Comparison of ENCODE assay signal across 29 cellular contexts in the genomic region with DNA sequence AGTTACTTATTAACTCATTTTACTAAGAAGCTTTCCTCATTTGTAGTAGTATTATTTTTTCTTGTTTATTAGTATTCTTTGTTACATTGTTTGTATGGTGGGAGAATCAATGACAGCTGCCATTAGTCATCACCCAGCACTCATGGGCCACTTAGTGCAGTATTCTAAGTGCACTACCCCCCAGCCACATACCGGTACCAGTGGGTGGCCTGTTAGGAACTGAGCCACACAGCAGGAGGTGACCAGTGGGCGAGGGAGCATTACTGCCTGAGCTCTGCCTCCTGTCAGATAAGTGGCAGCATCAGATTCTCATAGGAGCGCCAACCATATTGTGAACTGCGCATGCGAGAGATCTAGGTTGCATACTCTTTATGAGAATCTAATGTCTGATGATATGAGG. TPM values are rescaled to one million over a fixed set of nuclear protein-coding genes. Genes with fewer than 3 reads are reported as not detected.
DNase-seq lines count a peak whose midpoint lies in the region; ATAC-seq and TF ChIP-seq lines count a peak whose summit lies in the region.
"Had no signal": no experiment of that assay in that cellular context is flagged by ENCODE, and none has a peak within 500 bp of the region (broad histone marks: within the 10 kb centered on the region; RNA-seq: fewer than 3 reads in every experiment).

No MANE protein-coding gene starts in this region.

- H3K36me3 Mint-ChIP-seq in naive thymus-derived CD4-positive, alpha-beta T cell = peaks cover 4 to 45% (median 24%) of the 10 kb centered on the region in 5 donors

- H4K20me1 ChIP-seq in Karpas-422 (ENCODE audit: insufficient read depth, low read depth, low read length) = no peaks in the 10 kb centered on the region
- H4K20me1 ChIP-seq: BLaER1 had no signal

- H3K27me3 ChIP-seq in naive thymus-derived CD4-positive, alpha-beta T cell (ENCODE audit: control insufficient read depth in 2 of 2, insufficient read depth in 2 of 2, low read length in 2 of 2) = no peaks in the 10 kb centered on the region
- no peaks in the 10 kb centered on the region for H3K27me3 ChIP-seq in Karpas-422 (ENCODE audit: low read length)
- H3K27me3 ChIP-seq: BLaER1, heart left ventricle, neutrophil, upper lobe of right lung had no signal

- CTCF ChIA-PET in naive thymus-derived CD4-positive, alpha-beta T cell (lab: Charles Lee) = no interaction called here

- no peaks in the 10 kb centered on the region for H3K27me3 Mint-ChIP-seq in naive thymus-derived CD4-positive, alpha-beta T cell
- H3K27me3 Mint-ChIP-seq: activated naive CD4-positive, alpha-beta T cell treated with anti-CD3 and anti-CD28 coated beads, Interleukin-2, amount 50 U/mL, for 24 hours had no signal

- H3K27ac Mint-ChIP-seq in naive thymus-derived CD4-positive, alpha-beta T cell = no peak overlapping the region
- H3K27ac Mint-ChIP-seq: activated T-cell treated with anti-CD3 and anti-CD28 coated beads, Interleukin-2, amount 50 U/mL, for 72 hours; immature natural killer cell; T-helper 2 cell treated with Interferon-gamma antibody and Interleukin-4, amounts not matched to agents 5 μg/mL and 100 μg/mL, for 36 hours had no signal

- no peaks in the 10 kb centered on the region for H3K9me3 Mint-ChIP-seq in naive thymus-derived CD4-positive, alpha-beta T cell
- H3K9me3 Mint-ChIP-seq: activated naive CD4-positive, alpha-beta T cell treated with anti-CD3 and anti-CD28 coated beads, Interleukin-2, amount 50 U/mL, for 24 hours; activated T-cell treated with anti-CD3 and anti-CD28 coated beads, Interleukin-2, amount 50 U/mL, for 72 hours; immature natural killer cell; T-helper 2 cell treated with Interferon-gamma antibody and Interleukin-4, amounts not matched to agents 5 μg/mL and 100 μg/mL, for 36 hours had no signal

- no peak overlapping the region for H3K4me3 Mint-ChIP-seq in naive thymus-derived CD4-positive, alpha-beta T cell
- H3K4me3 Mint-ChIP-seq: activated naive CD4-positive, alpha-beta T cell treated with anti-CD3 and anti-CD28 coated beads, Interleukin-2, amount 50 U/mL, for 24 hours; activated T-cell treated with anti-CD3 and anti-CD28 coated beads, Interleukin-2, amount 50 U/mL, for 72 hours; immature natural killer cell; T-helper 2 cell treated with Interferon-gamma antibody and Interleukin-4, amounts not matched to agents 5 μg/mL and 100 μg/mL, for 36 hours had no signal

- H3K9me2 ChIP-seq in Karpas-422 (replicated peaks; ENCODE audit: insufficient read depth, low read length) = no peaks in the 10 kb centered on the region

- H3K9me3 ChIP-seq in naive thymus-derived CD4-positive, alpha-beta T cell (ENCODE audit: control insufficient read depth in 2 of 3, low read length in 3 of 3) = no peaks in the 10 kb centered on the region
- no peaks in the 10 kb centered on the region for H3K9me3 ChIP-seq in Karpas-422 (ENCODE audit: low read length)
- H3K9me3 ChIP-seq: BLaER1, heart left ventricle, mucosa of descending colon, neutrophil, prostate gland, upper lobe of right lung had no signal

- no peak overlapping the region for H3K9ac ChIP-seq in Karpas-422 (ENCODE audit: low read length)
- H3K9ac ChIP-seq: BLaER1 had no signal

- no peaks in the 10 kb centered on the region for H3K4me1 ChIP-seq in naive thymus-derived CD4-positive, alpha-beta T cell (ENCODE audit: control insufficient read depth in 2 of 2, insufficient read depth in 2 of 2, low read length in 2 of 2)
- no peaks in the 10 kb centered on the region for H3K4me1 ChIP-seq in Karpas-422 (ENCODE audit: low read length)
- H3K4me1 ChIP-seq: BLaER1, heart left ventricle, prostate gland, upper lobe of right lung had no signal

- TF ChIP-seq CTCF in choroid plexus epithelial cell (conservative IDR thresholded peaks at IDR 0.05; ENCODE audit: low read depth, low read length) = no peak

- no peak overlapping the region for H3K4me2 ChIP-seq in Karpas-422 (ENCODE audit: low read depth, low read length, poor library complexity, severe bottlenecking)
- H3K4me2 ChIP-seq: BLaER1 had no signal

- no peaks in the 10 kb centered on the region for H3K79me2 ChIP-seq in Karpas-422 (ENCODE audit: low read length)

- POLR2A ChIA-PET in naive thymus-derived CD4-positive, alpha-beta T cell (lab: Charles Lee) = no interaction called here

- H3K4me1 Mint-ChIP-seq in naive thymus-derived CD4-positive, alpha-beta T cell = peaks cover 0 to 2% (median 0%) of the 10 kb centered on the region in 7 donors
- H3K4me1 Mint-ChIP-seq: activated naive CD4-positive, alpha-beta T cell treated with anti-CD3 and anti-CD28 coated beads, Interleukin-2, amount 50 U/mL, for 24 hours; immature natural killer cell had no signal

- peak; percentile 24 for ATAC-seq in naive thymus-derived CD4-positive, alpha-beta T cell
- ATAC-seq in GM18861 (IDR thresholded peaks at IDR 0.05; ENCODE audit: unreplicated experiment) = no peak
- no peak for ATAC-seq in GM18858 (IDR thresholded peaks at IDR 0.05; ENCODE audit: unreplicated experiment)
- ATAC-seq: activated CD4-positive, CD25-positive, alpha-beta regulatory T cell treated with anti-CD3 and anti-CD28 coated beads, Interleukin-2, amount 50 U/mL, for 24 hours; activated T-cell treated with anti-CD3 and anti-CD28 coated beads, Interleukin-2, amount 50 U/mL, for 72 hours; heart left ventricle; left ventricle myocardium superior; mucosa of descending colon; upper lobe of right lung had no signal

- peaks cover 0 to 50% (median 16%) of the 10 kb centered on the region in 3 experiments for H3K36me3 ChIP-seq in naive thymus-derived CD4-positive, alpha-beta T cell (ENCODE audit: control insufficient read depth in 2 of 3, insufficient read depth in 3 of 3, low read length in 3 of 3)
- H3K36me3 ChIP-seq in Karpas-422 (ENCODE audit: insufficient read depth, low read length) = peaks cover 14% of the 10 kb centered on the region
- H3K36me3 ChIP-seq: prostate gland had no signal

- peak; percentile 4 for DNase-seq in NCI-H146 (lab: John Stamatoyannopoulos, UW)
- DNase-seq in NCI-H146 treated with DMSO at 0.1 percent for 48 hours (lab: John Stamatoyannopoulos, UW; ENCODE audit: unreplicated experiment) = no peak
- DNase-seq in NCI-H69 (lab: John Stamatoyannopoulos, UW) = peak; percentile 10
- peak; percentile 64 for DNase-seq in choroid plexus epithelial cell (ENCODE audit: low read depth)
- no peak for DNase-seq in naive thymus-derived CD4-positive, alpha-beta T cell
- DNase-seq in Karpas-422 = no peak
- DNase-seq: 8988T; activated T-cell treated with anti-CD3 and anti-CD28 coated beads, Interleukin-2, amount 50 U/mL, for 72 hours; anterior cingulate cortex; Calu3; central memory CD4-positive, alpha-beta T cell; heart left ventricle; immature natural killer cell; left ventricle myocardium superior; mucosa of descending colon; NCI-H1092 treated with DMSO at 0.1 percent for 48 hours; NCI-H2081; NCI-H510A treated with DMSO at 0.1 percent for 48 hours; substantia nigra; upper lobe of right lung had no signal

- intact Hi-C loops in naive thymus-derived CD4-positive, alpha-beta T cell (cut with micrococcal nuclease) = no loop called here

- H3K27ac ChIP-seq in naive thymus-derived CD4-positive, alpha-beta T cell (ENCODE audit: low read depth, low read length) = no peak overlapping the region
- H3K27ac ChIP-seq in Karpas-422 (ENCODE audit: low read length) = no peak overlapping the region
- H3K27ac ChIP-seq: BLaER1, heart left ventricle, neutrophil, prostate gland, SK-N-MC, upper lobe of right lung had no signal

- no peak overlapping the region for H2AFZ ChIP-seq in Karpas-422 (ENCODE audit: low read length)

- H3K4me3 ChIP-seq in choroid plexus epithelial cell (ENCODE audit: low read depth, low read length) = no peak overlapping the region
- no peak overlapping the region for H3K4me3 ChIP-seq in naive thymus-derived CD4-positive, alpha-beta T cell (ENCODE audit: low read length)
- H3K4me3 ChIP-seq in Karpas-422 (ENCODE audit: low read length) = no peak overlapping the region
- H3K4me3 ChIP-seq: BLaER1, heart left ventricle, mucosa of descending colon, prostate gland, SK-N-MC, upper lobe of right lung had no signal

RNA-seq across cellular contexts. Expression of a gene that starts 24.2 kb away (rescaled TPM):
- 10 to 100 TPM; 20.4 to 38.1 (median 31.8) TPM for total RNA-seq in naive thymus-derived CD4-positive, alpha-beta T cell
- polyA plus RNA-seq in naive thymus-derived CD4-positive, alpha-beta T cell = 10 to 100 TPM; 34.2 to 40.0 TPM
- total RNA-seq in Karpas-422 (2014; rRNA removed; shearing (Covaris generic); ENCODE audit: low replicate concordance) = 42.8 and 66.8 TPM in 2 replicates

RNA-seq across cellular contexts. Expression of a gene that starts 44.5 kb away (rescaled TPM):
- 10 to 100 TPM; 51.2 to 72.5 (median 64.2) TPM for total RNA-seq in naive thymus-derived CD4-positive, alpha-beta T cell
- polyA plus RNA-seq in naive thymus-derived CD4-positive, alpha-beta T cell = 10 to 100 TPM; 18.0 to 23.7 TPM
- 23.0 and 33.1 TPM in 2 replicates for total RNA-seq in Karpas-422 (2014; rRNA removed; shearing (Covaris generic); ENCODE audit: low replicate concordance)

Comparison
In these comparisons a context has a peak if more than half of its experiments do, and no peak if none do; other contexts are left out.
1. DNase-seq: peak in NCI-H146 (single experiment), NCI-H69 (single experiment) and choroid plexus epithelial cell (single experiment); none in NCI-H146 treated with DMSO at 0.1 percent for 48 hours (single experiment), naive thymus-derived CD4-positive, alpha-beta T cell (0 of 9) and Karpas-422 (single experiment).